In genomic region chr17:61456688-61457225, GRCh38 we compare ENCODE assay signal across 10 cellular contexts. TPM values are rescaled to one million over a fixed set of nuclear protein-coding genes. Genes with fewer than 3 reads are reported as not detected.
DNase-seq lines count a peak whose midpoint lies in the region; ATAC-seq and TF ChIP-seq lines count a peak whose summit lies in the region.
"Had no signal": no experiment of that assay in that cellular context is flagged by ENCODE, and none has a peak within 500 bp of the region (broad histone marks: within the 10 kb centered on the region; RNA-seq: fewer than 3 reads in every experiment).

No MANE protein-coding gene starts in this region.

- H3K27me3 Mint-ChIP-seq in CD8-positive, alpha-beta T cell (ENCODE audit: low read depth), result peaks cover 70% of the 10 kb centered on the region
- peaks cover 100% of the 10 kb centered on the region for H3K27me3 Mint-ChIP-seq in nephron progenitor cell (ENCODE audit: low read depth, poor library complexity)

- peak in 2 of 7 experiments; percentile 6 to 36 for DNase-seq in CD8-positive, alpha-beta T cell
- peak; percentile 71 for DNase-seq in H7
- no peak for DNase-seq in effector memory CD4-positive, alpha-beta T cell
- peak; percentile 43 for DNase-seq in nephron progenitor cell
- DNase-seq in MV-4-11 (lab: John Stamatoyannopoulos, UW), result no peak
- DNase-seq: stimulated activated naive CD4-positive, alpha-beta T cell treated with Interleukin-2 at 50 U/mL for 16 hours had no signal

- intact Hi-C loops in CD8-positive, alpha-beta T cell (cut with DNase I, micrococcal nuclease), result no loop called here

- H3K4me1 Mint-ChIP-seq in CD8-positive, alpha-beta T cell (ENCODE audit: low read depth), result peaks cover 46% of the 10 kb centered on the region
- peaks cover 52% of the 10 kb centered on the region for H3K4me1 Mint-ChIP-seq in nephron progenitor cell

- H3K36me3 Mint-ChIP-seq in CD8-positive, alpha-beta T cell, result no peaks in the 10 kb centered on the region
- H3K36me3 Mint-ChIP-seq in nephron progenitor cell (ENCODE audit: low read depth), result no peaks in the 10 kb centered on the region

- H3K4me3 ChIP-seq in CD8-positive, alpha-beta T cell (ENCODE audit: low read depth, low read length), result no peak overlapping the region
- H3K4me3 ChIP-seq in H7 (ENCODE audit: insufficient read depth, low read depth, low read length), result no peak overlapping the region
- peak overlapping the region; percentile 25 for H3K4me3 ChIP-seq in effector memory CD4-positive, alpha-beta T cell (ENCODE audit: insufficient read depth, low read depth, low read length, poor library complexity, severe bottlenecking)

- peaks cover 34% of the 10 kb centered on the region for H3K4me1 ChIP-seq in CD8-positive, alpha-beta T cell (ENCODE audit: insufficient read depth, low read length)
- H3K4me1 ChIP-seq in effector memory CD4-positive, alpha-beta T cell (ENCODE audit: control insufficient read depth, insufficient read depth, low read length, poor library complexity, severe bottlenecking), result peaks cover 11% of the 10 kb centered on the region

- H3K9me3 Mint-ChIP-seq in CD8-positive, alpha-beta T cell, result no peaks in the 10 kb centered on the region
- no peaks in the 10 kb centered on the region for H3K9me3 Mint-ChIP-seq in nephron progenitor cell

- no peak overlapping the region for H3K27ac ChIP-seq in CD8-positive, alpha-beta T cell (ENCODE audit: low read depth, low read length)
- no peak overlapping the region for H3K27ac ChIP-seq in effector memory CD4-positive, alpha-beta T cell (ENCODE audit: insufficient read depth, low read length, poor library complexity, severe bottlenecking)
- H3K27ac ChIP-seq: cardiac muscle cell had no signal

- peaks cover 46% of the 10 kb centered on the region for H3K27me3 ChIP-seq in CD8-positive, alpha-beta T cell (ENCODE audit: insufficient read depth, low read length)
- H3K27me3 ChIP-seq in H7 (ENCODE audit: control insufficient read depth, insufficient read depth, low read length), result peaks cover 100% of the 10 kb centered on the region
- peaks cover 46% of the 10 kb centered on the region for H3K27me3 ChIP-seq in effector memory CD4-positive, alpha-beta T cell (replicated peaks; ENCODE audit: control insufficient read depth, insufficient read depth, low read length, poor library complexity, severe bottlenecking)

- peak overlapping the region; percentile 52 for H3K4me3 Mint-ChIP-seq in CD8-positive, alpha-beta T cell
- H3K4me3 Mint-ChIP-seq in nephron progenitor cell, result peak overlapping the region; percentile 72

- no peak overlapping the region for H3K27ac Mint-ChIP-seq in CD8-positive, alpha-beta T cell
- H3K27ac Mint-ChIP-seq in nephron progenitor cell, result no peak overlapping the region

- no peaks in the 10 kb centered on the region for H3K36me3 ChIP-seq in CD8-positive, alpha-beta T cell (ENCODE audit: insufficient read depth, low read length)
- no peaks in the 10 kb centered on the region for H3K36me3 ChIP-seq in H7 (replicated peaks; ENCODE audit: control insufficient read depth, insufficient read depth, low read length)
- H3K36me3 ChIP-seq in effector memory CD4-positive, alpha-beta T cell (ENCODE audit: control insufficient read depth, insufficient read depth, low read length), result no peaks in the 10 kb centered on the region
- H3K36me3 ChIP-seq: cardiac muscle cell had no signal

- POLR2A ChIA-PET in CD8-positive, alpha-beta T cell (lab: Charles Lee), result no interaction called here

- H3K9me3 ChIP-seq in CD8-positive, alpha-beta T cell (ENCODE audit: low read length), result no peaks in the 10 kb centered on the region
- no peaks in the 10 kb centered on the region for H3K9me3 ChIP-seq in effector memory CD4-positive, alpha-beta T cell (ENCODE audit: control insufficient read depth, low read length)

- ATAC-seq in CD8-positive, alpha-beta T cell, result no peak
- ATAC-seq in HG03571 (IDR thresholded peaks at IDR 0.05; ENCODE audit: unreplicated experiment) (no peak), HG02588 (IDR thresholded peaks at IDR 0.05; ENCODE audit: unreplicated experiment) (no peak)

- CTCF ChIA-PET in CD8-positive, alpha-beta T cell (lab: Charles Lee), result no interaction called here

- TF ChIP-seq CTCF in CD8-positive, alpha-beta T cell (IDR thresholded peaks at IDR 0.05), result no peak
- no peak for TF ChIP-seq CTCF in nephron progenitor cell (IDR thresholded peaks at IDR 0.05)

RNA-seq across cellular contexts. Expression of gene TBX4, which starts 4.5 kb away (rescaled TPM):
- total RNA-seq in CD8-positive, alpha-beta T cell, result not detected
- not detected in 2 replicates for total RNA-seq in H7 (2014; rRNA removed; shearing (Covaris generic))
- total RNA-seq: omental fat pad had no signal

RNA-seq across cellular contexts. Expression of gene TBX2, which starts 57.1 kb away (rescaled TPM):
- total RNA-seq in CD8-positive, alpha-beta T cell, result not detected
- not detected in 2 replicates for total RNA-seq in H7 (2014; rRNA removed; shearing (Covaris generic))

Comparison
In these comparisons a context has a peak if more than half of its experiments do, and no peak if none do; other contexts are left out.
1. DNase-seq: peak in H7 (single experiment) and nephron progenitor cell (single experiment); none in effector memory CD4-positive, alpha-beta T cell (0 of 3) and MV-4-11 (single experiment).